1 cellular context compared by ENCODE assay signal in the genomic region with DNA sequence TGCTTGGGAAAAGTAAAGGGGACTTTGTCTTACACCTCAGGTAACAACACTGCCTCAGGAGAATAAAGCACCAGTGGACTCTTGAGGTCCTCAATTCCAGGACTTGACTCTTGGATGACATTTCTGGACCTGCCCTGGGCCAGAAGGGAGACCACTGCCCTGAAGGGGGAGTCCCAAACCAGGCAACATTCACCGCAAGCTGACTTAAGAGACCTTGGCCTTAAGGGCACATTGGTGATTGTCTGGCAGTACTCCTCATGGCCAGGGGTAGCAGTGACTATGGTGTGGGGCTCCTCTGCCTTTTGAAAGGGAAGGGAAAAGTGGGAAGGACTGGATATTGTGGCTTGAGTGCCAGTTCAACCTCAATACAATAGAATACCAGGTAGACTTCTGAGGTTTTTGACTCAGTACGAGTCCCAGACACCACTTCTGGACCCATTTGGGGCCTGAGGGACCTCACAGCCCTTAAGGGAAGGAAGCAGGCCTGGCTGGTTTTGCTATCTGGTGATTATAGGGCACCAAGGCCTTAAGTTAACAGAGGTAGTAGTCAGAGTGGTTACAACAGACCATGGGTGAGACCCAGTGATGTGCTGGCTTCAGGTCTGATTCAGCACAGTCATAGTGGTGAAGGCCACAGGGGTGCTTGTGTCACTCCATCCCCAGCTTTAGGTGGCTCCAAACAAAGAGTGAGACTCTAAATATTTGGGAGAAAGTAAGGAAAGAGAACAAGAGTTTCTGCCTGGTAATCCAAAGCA.
TF ChIP-seq lines count a peak whose summit lies in the region.

No MANE protein-coding gene starts in this region.

TF ChIP-seq in H1, 55 proteins besides CTCF, POLR2A, EP300 and RAD21 (continued from another document):
- TF ChIP-seq, protein P1, sequence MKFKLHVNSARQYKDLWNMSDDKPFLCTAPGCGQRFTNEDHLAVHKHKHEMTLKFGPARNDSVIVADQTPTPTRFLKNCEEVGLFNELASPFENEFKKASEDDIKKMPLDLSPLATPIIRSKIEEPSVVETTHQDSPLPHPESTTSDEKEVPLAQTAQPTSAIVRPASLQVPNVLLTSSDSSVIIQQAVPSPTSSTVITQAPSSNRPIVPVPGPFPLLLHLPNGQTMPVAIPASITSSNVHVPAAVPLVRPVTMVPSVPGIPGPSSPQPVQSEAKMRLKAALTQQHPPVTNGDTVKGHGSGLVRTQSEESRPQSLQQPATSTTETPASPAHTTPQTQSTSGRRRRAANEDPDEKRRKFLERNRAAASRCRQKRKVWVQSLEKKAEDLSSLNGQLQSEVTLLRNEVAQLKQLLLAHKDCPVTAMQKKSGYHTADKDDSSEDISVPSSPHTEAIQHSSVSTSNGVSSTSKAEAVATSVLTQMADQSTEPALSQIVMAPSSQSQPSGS (IDR thresholded peaks at IDR 0.05; ENCODE audit: low read length), result no peak
- TF ChIP-seq CBX8 (IDR thresholded peaks at IDR 0.05; ENCODE audit: borderline replicate concordance, low read depth, low read length) (no peak), RNF2 (IDR thresholded peaks at IDR 0.05; ENCODE audit: borderline replicate concordance, low read depth, low read length, missing control alignments, poor library complexity, severe bottlenecking) (no peak), POLR2AphosphoS5 (IDR thresholded peaks at IDR 0.05; ENCODE audit: low read depth, low read length) (no peak), CHD1 (IDR thresholded peaks at IDR 0.05; ENCODE audit: low read depth, low read length) (no peak), CTBP2 (IDR thresholded peaks at IDR 0.05; ENCODE audit: borderline replicate concordance, insufficient read depth, insufficient read length, low read length) (no peak), GTF2F1 (IDR thresholded peaks at IDR 0.05; ENCODE audit: borderline replicate concordance, low read depth, low read length) (no peak)
